Comparison of ENCODE assay signal across 9 cellular contexts in the genomic region with DNA sequence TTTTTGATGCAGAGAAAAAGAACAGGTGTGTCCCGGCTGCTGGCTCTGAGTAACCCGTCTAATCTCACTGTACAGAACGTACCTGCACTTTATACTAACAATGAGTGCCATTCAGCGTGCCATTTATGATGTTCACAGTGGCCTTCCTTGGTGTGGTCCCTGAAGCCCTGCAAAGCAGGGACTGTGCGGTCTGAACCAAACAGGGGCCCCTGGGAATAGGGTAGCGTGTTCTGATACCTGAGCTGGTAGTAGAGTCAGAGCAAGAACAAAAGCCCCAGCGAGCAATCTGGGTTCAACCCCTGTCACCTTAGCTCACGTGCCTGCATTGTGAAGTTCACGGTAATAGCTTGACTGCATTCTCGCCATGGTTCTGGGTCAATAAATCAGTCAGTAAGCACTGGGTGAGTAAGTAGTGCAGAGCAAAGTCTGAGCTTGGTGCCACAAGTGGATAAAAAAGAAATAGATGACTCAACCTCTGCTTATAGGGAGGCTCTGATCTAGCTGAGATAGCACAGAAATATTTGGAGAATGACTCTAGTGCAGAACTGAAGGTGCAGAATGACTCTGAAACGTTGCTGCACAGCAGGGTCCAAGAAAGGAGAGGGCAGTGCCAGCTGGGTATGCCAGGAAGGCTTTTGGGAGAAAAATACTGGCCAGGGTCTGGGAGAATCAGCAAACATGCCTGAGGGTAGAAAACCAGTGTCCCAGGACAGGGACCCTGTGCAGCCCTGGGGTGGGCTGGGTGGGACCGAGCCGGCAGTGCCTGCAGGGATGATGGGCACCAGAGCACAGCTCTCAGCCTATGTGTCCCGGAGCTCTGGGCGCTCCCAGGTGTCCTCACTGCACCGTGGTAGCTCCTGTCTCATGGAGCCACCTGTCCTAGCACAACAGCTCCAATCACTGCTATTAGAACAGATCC.
DNase-seq lines count a peak whose midpoint lies in the region; ATAC-seq and TF ChIP-seq lines count a peak whose summit lies in the region.
"Had no signal": no experiment of that assay in that cellular context is flagged by ENCODE, and none has a peak within 500 bp of the region (broad histone marks: within the 10 kb centered on the region; RNA-seq: fewer than 3 reads in every experiment).

No MANE protein-coding gene starts in this region.

- H3K4me3 ChIP-seq in GM23248 (no peak overlapping the region), Panc1 (ENCODE audit: low read depth in 2 of 2, low read length in 2 of 2) (peak overlapping the region in 1 of 2 experiments; percentile 12; a peak in 2 of 4 replicates), hepatocyte (no peak overlapping the region)
- H3K4me3 ChIP-seq in CD8-positive, alpha-beta memory T cell (ENCODE audit: low read length), result no peak overlapping the region

- H3K27ac Mint-ChIP-seq in Calu3 (ENCODE audit: unreplicated experiment), result peak overlapping the region; percentile 46
- no peak overlapping the region for H3K27ac Mint-ChIP-seq in CD8-positive, alpha-beta memory T cell

- H3K36me3 Mint-ChIP-seq in Calu3 (ENCODE audit: insufficient read depth, unreplicated experiment), result peaks cover 5% of the 10 kb centered on the region
- peaks cover 0 to 5% (median 0%) of the 10 kb centered on the region in 3 donors for H3K36me3 Mint-ChIP-seq in CD8-positive, alpha-beta memory T cell

- 56 to 58% methylated on average over 16 of the region's 16 CpGs for whole genome bisulfite sequencing in GM23248 (ENCODE audit: low coverage in 1 of 2, low lambda C conversion rate in 2 of 2, missing lambda C conversion rate in 2 of 2), 2 experiments
- 47% methylated on average over 13 of the region's 16 CpGs for WGBS in hepatocyte (ENCODE audit: low lambda C conversion rate, missing lambda C conversion rate)

- H3K9me2 ChIP-seq in GM23248 (ENCODE audit: insufficient read depth), result no peaks in the 10 kb centered on the region
- no peaks in the 10 kb centered on the region for H3K9me2 ChIP-seq in hepatocyte (replicated peaks; ENCODE audit: insufficient read depth)

- H3K4me1 ChIP-seq in GM23248 (ENCODE audit: insufficient read depth), result peaks cover 18% of the 10 kb centered on the region
- H3K4me1 ChIP-seq in Panc1 (ENCODE audit: control insufficient read depth, insufficient read depth, low read length), result peaks cover 50% of the 10 kb centered on the region
- peaks cover 67% of the 10 kb centered on the region for H3K4me1 ChIP-seq in hepatocyte (ENCODE audit: insufficient read depth)
- H3K4me1 ChIP-seq in CD8-positive, alpha-beta memory T cell (ENCODE audit: insufficient read depth, low read length), result peaks cover 17% of the 10 kb centered on the region

- no peaks in the 10 kb centered on the region for H3K9me3 Mint-ChIP-seq in Calu3 (ENCODE audit: low read depth, unreplicated experiment)
- H3K9me3 Mint-ChIP-seq in CD8-positive, alpha-beta memory T cell, result peaks cover 0 to 1% (median 0%) of the 10 kb centered on the region in 5 donors
- H3K9me3 Mint-ChIP-seq: central memory CD8-positive, alpha-beta T cell had no signal

- CTCF ChIA-PET in Calu3 (lab: Charles Lee), result interaction anchor here (0.8 to 1.2 kb wide), 8 partner anchors 11 to 296 kb away, joined by 3 to 11 read pairs (median 4); a partner anchor contains a TSS
- CTCF ChIA-PET in Panc1 (lab: Charles Lee), result interaction anchor here (0.5 to 0.6 kb wide), 2 partner anchors 11 to 125 kb away, joined by 3 to 6 read pairs; no protein-coding TSS in a partner anchor
- CTCF ChIA-PET in CD8-positive, alpha-beta memory T cell (lab: Charles Lee), result no interaction called here

- POLR2A ChIA-PET in Panc1 (lab: Charles Lee), result interaction anchor here (0.7 kb wide), 1 partner anchor 188 kb away, joined by 3 read pairs; no protein-coding TSS in a partner anchor
- POLR2A ChIA-PET in CD8-positive, alpha-beta memory T cell (lab: Charles Lee), result interaction anchor here (0.5 kb wide), 1 partner anchor 9 kb away, joined by 4 read pairs; no protein-coding TSS in a partner anchor

- BruUV-seq in Calu3 (replicated peaks; lab: Mats Ljungman, UMichigan) (no TSS peak), Panc1 (replicated peaks; lab: Mats Ljungman, UMichigan) (no TSS peak)

- H2AFZ ChIP-seq in GM23248 (no peak overlapping the region), hepatocyte (no peak overlapping the region)

- intact Hi-C loops in Calu3 (cut with micrococcal nuclease; ENCODE audit: unreplicated experiment), result loop anchor here (2.0 kb wide), 1 partner anchor 22 kb away; no protein-coding TSS in a partner anchor
- intact Hi-C loops in Panc1 (cut with micrococcal nuclease; ENCODE audit: unreplicated experiment), result loop anchor here (2.0 kb wide), 1 partner anchor 76 kb away; no protein-coding TSS in a partner anchor

- TF ChIP-seq CTCF in Calu3 (IDR thresholded peaks at IDR 0.05; ENCODE audit: unreplicated experiment) (no peak), Panc1 (IDR thresholded peaks at IDR 0.05) (no peak), hepatocyte (IDR thresholded peaks at IDR 0.05; ENCODE audit: poor library complexity) (no peak)

- peak; percentile 73 for DNase-seq in Calu3
- peak; percentile 92 for DNase-seq in GM23248
- DNase-seq in Panc1 (ENCODE audit: low read depth, low spot score), result peak; percentile 80
- peak; percentile 88 for DNase-seq in hepatocyte (ENCODE audit: low spot score)
- no peak for DNase-seq in CD8-positive, alpha-beta memory T cell
- no peak for DNase-seq in NAMALWA (ENCODE audit: low spot score)
- DNase-seq in activated gamma-delta T cell treated with Interleukin-2 at 50 U/mL for 16 hours, result no peak

- H3K79me2 ChIP-seq in GM23248 (ENCODE audit: insufficient read depth), result no peaks in the 10 kb centered on the region
- H3K79me2 ChIP-seq in hepatocyte, result no peaks in the 10 kb centered on the region

- no peak overlapping the region for H3K9ac ChIP-seq in GM23248

- H3K4me3 Mint-ChIP-seq in Calu3 (ENCODE audit: low read depth, unreplicated experiment), result peak overlapping the region; percentile 15
- H3K4me3 Mint-ChIP-seq in CD8-positive, alpha-beta memory T cell, result peak overlapping the region in 1 of 7 donors; percentile 36
- H3K4me3 Mint-ChIP-seq: central memory CD8-positive, alpha-beta T cell had no signal

- H3K27ac ChIP-seq in GM23248, result no peak overlapping the region
- peak overlapping the region; percentile 72 for H3K27ac ChIP-seq in Panc1 (ENCODE audit: low read length)
- peak overlapping the region; percentile 93 for H3K27ac ChIP-seq in hepatocyte
- H3K27ac ChIP-seq in CD8-positive, alpha-beta memory T cell (ENCODE audit: low read depth, low read length), result no peak overlapping the region

- peaks cover 56% of the 10 kb centered on the region for H3K4me1 Mint-ChIP-seq in Calu3 (ENCODE audit: low read depth, unreplicated experiment)
- H3K4me1 Mint-ChIP-seq in CD8-positive, alpha-beta memory T cell, result peaks cover 12 to 25% (median 12%) of the 10 kb centered on the region in 3 donors

- H3K27me3 Mint-ChIP-seq in Calu3 (ENCODE audit: unreplicated experiment), result no peaks in the 10 kb centered on the region
- H3K27me3 Mint-ChIP-seq in CD8-positive, alpha-beta memory T cell, result peaks cover 3 to 16% of the 10 kb centered on the region in 2 donors

- H3K9me3 ChIP-seq in GM23248 (ENCODE audit: low read depth) (no peaks in the 10 kb centered on the region), Panc1 (ENCODE audit: control insufficient read depth, insufficient read depth, low read depth, low read length) (no peaks in the 10 kb centered on the region), hepatocyte (ENCODE audit: low read depth) (no peaks in the 10 kb centered on the region)
- H3K9me3 ChIP-seq in CD8-positive, alpha-beta memory T cell (ENCODE audit: low read length), result no peaks in the 10 kb centered on the region

- ATAC-seq in Panc1 (peak; percentile 95), HG02884 (IDR thresholded peaks at IDR 0.05; ENCODE audit: unreplicated experiment) (no peak)

- H3K27me3 ChIP-seq in GM23248 (replicated peaks; ENCODE audit: insufficient read depth), result peaks cover 8% of the 10 kb centered on the region
- no peaks in the 10 kb centered on the region for H3K27me3 ChIP-seq in Panc1 (ENCODE audit: control insufficient read depth, insufficient read depth, low read length)
- no peaks in the 10 kb centered on the region for H3K27me3 ChIP-seq in hepatocyte
- no peaks in the 10 kb centered on the region for H3K27me3 ChIP-seq in CD8-positive, alpha-beta memory T cell (ENCODE audit: insufficient read depth, low read length, poor library complexity, severe bottlenecking)

- H3F3A ChIP-seq in GM23248 (ENCODE audit: insufficient read depth), result peaks cover 15% of the 10 kb centered on the region; the same call in 1 of the 2 replicates

- in situ Hi-C loops in GM23248 (cut with MboI), result no loop called here
- in situ Hi-C loops in Panc1 (cut with HindIII; ENCODE audit: low pct_unique_long_range_greater_than_20kb, low sequenced_read_pairs), result no loop called here

- H3K36me3 ChIP-seq in GM23248 (ENCODE audit: low read depth) (no peaks in the 10 kb centered on the region), Panc1 (ENCODE audit: control insufficient read depth, insufficient read depth, low read length) (no peaks in the 10 kb centered on the region), hepatocyte (replicated peaks; ENCODE audit: insufficient read depth, low read depth) (no peaks in the 10 kb centered on the region)
- H3K36me3 ChIP-seq in CD8-positive, alpha-beta memory T cell (ENCODE audit: insufficient read depth, low read length), result no peaks in the 10 kb centered on the region

- H3K4me2 ChIP-seq in GM23248 (ENCODE audit: unreplicated experiment) (no peak overlapping the region), hepatocyte (peak overlapping the region; percentile 56)

- no peaks in the 10 kb centered on the region for H4K20me1 ChIP-seq in GM23248 (ENCODE audit: insufficient read depth)
- H4K20me1 ChIP-seq in hepatocyte (ENCODE audit: insufficient read depth, poor library complexity, severe bottlenecking), result no peaks in the 10 kb centered on the region

Comparison
In these comparisons a context has a peak if more than half of its experiments do, and no peak if none do; other contexts are left out.
1. DNase-seq: peak in Calu3 (single experiment), GM23248 (single experiment), Panc1 (single experiment) and hepatocyte (single experiment); none in CD8-positive, alpha-beta memory T cell (0 of 5), NAMALWA (single experiment) and activated gamma-delta T cell treated with Interleukin-2 at 50 U/mL for 16 hours (single experiment).
2. H3K27ac ChIP-seq: peak in Panc1 (single experiment) and hepatocyte (single experiment); none in GM23248 (single experiment) and CD8-positive, alpha-beta memory T cell (single experiment).